In genomic region chr11:122711831-122712378, GRCh38 we compare ENCODE assay signal across 12 cellular contexts. TPM values are rescaled to one million over a fixed set of nuclear protein-coding genes. Genes with fewer than 3 reads are reported as not detected.
DNase-seq lines count a peak whose midpoint lies in the region; ATAC-seq, FAIRE-seq and TF ChIP-seq lines count a peak whose summit lies in the region.
"Had no signal": no experiment of that assay in that cellular context is flagged by ENCODE, and none has a peak within 500 bp of the region (broad histone marks: within the 10 kb centered on the region; RNA-seq: fewer than 3 reads in every experiment).

No MANE protein-coding gene starts in this region.

- H3K36me3 ChIP-seq in OCI-LY1 (ENCODE audit: insufficient read depth, low read length) (no peaks in the 10 kb centered on the region), testis (ENCODE audit: low read depth, missing control alignments) (no peaks in the 10 kb centered on the region), HAP-1 (replicated peaks) (no peaks in the 10 kb centered on the region)
- H3K36me3 ChIP-seq: thoracic aorta had no signal

- H3K27me3 ChIP-seq in OCI-LY1 (ENCODE audit: insufficient read depth, low read length) (no peaks in the 10 kb centered on the region), testis (no peaks in the 10 kb centered on the region), HAP-1 (ENCODE audit: low read depth) (0 out of 2 replicates have a peak, but pooled peaks cover 2% of the 10 kb centered on the region)

- no peak overlapping the region for H3K4me3 Mint-ChIP-seq in natural killer cell treated with Interleukin-12 subunit alpha and Interleukin-12 subunit beta and Interleukin-15 and Interleukin-18, amount 100 ng/mL, for 72 hours
- H3K4me3 Mint-ChIP-seq: activated T-cell treated with anti-CD3 and anti-CD28 coated beads, Interleukin-2, amount 50 U/mL, for 24 hours; T-helper 17 cell had no signal

- H3K4me1 ChIP-seq in OCI-LY1 (ENCODE audit: insufficient read depth, low read length, severe bottlenecking) = peaks cover 23% of the 10 kb centered on the region
- H3K4me1 ChIP-seq in testis = peaks cover 5% of the 10 kb centered on the region
- H3K4me1 ChIP-seq in HAP-1 = no peaks in the 10 kb centered on the region

- intact Hi-C loops in testis (cut with DNase I; ENCODE audit: low total_unique reads) = no loop called here

- H3K79me2 ChIP-seq in OCI-LY1 (ENCODE audit: insufficient read depth, low read length) = no peaks in the 10 kb centered on the region

- H3K9me2 ChIP-seq in OCI-LY1 (ENCODE audit: low read depth, low read length) = no peaks in the 10 kb centered on the region

- TF ChIP-seq POLR2A in GM12891 (IDR thresholded peaks at IDR 0.05; ENCODE audit: low read depth, low read length) = no peak
- no peak for TF ChIP-seq POLR2A in testis (IDR thresholded peaks at IDR 0.05)

- no peaks in the 10 kb centered on the region for H3K36me3 Mint-ChIP-seq in natural killer cell treated with Interleukin-12 subunit alpha and Interleukin-12 subunit beta and Interleukin-15 and Interleukin-18, amount 100 ng/mL, for 72 hours

- in situ Hi-C loops in HAP-1 (cut with MboI; ENCODE audit: low sequenced_read_pairs) = no loop called here

- H2AFZ ChIP-seq in OCI-LY1 (ENCODE audit: low read length) = no peak overlapping the region

- H3K27ac ChIP-seq in OCI-LY1 (ENCODE audit: low read depth, low read length, poor library complexity, severe bottlenecking) (no peak overlapping the region), testis (no peak overlapping the region)
- H3K27ac ChIP-seq: thoracic aorta had no signal

- TF ChIP-seq CTCF in OCI-LY1 (IDR thresholded peaks at IDR 0.05; ENCODE audit: low read length) = peak; percentile 20; the same call in 1 of the 2 replicates
- TF ChIP-seq CTCF in testis (IDR thresholded peaks at IDR 0.05) = no peak

- 41 to 49% methylated on average over 5 of the region's 5 CpGs for WGBS in testis, 2 donors

- no peak overlapping the region for H3K4me2 ChIP-seq in OCI-LY1 (ENCODE audit: low read length)

- no peak overlapping the region for H3K27ac Mint-ChIP-seq in natural killer cell treated with Interleukin-12 subunit alpha and Interleukin-12 subunit beta and Interleukin-15 and Interleukin-18, amount 100 ng/mL, for 72 hours
- H3K27ac Mint-ChIP-seq: activated T-cell treated with anti-CD3 and anti-CD28 coated beads, Interleukin-2, amount 50 U/mL, for 24 hours; T-helper 17 cell had no signal

- peak; percentile 84 for FAIRE-seq in GM12891 (lab: Jason Lieb, UNC)

- H3K4me3 ChIP-seq in OCI-LY1 (ENCODE audit: low read depth, low read length, poor library complexity, severe bottlenecking) (no peak overlapping the region), testis (no peak overlapping the region), HAP-1 (no peak overlapping the region)
- H3K4me3 ChIP-seq: thoracic aorta had no signal

- no peak for ATAC-seq in natural killer cell treated with Interleukin-12 subunit alpha and Interleukin-12 subunit beta and Interleukin-15 and Interleukin-18, amount 100 ng/mL, for 72 hours
- ATAC-seq: T-helper 17 cell had no signal

- no peaks in the 10 kb centered on the region for H3K27me3 Mint-ChIP-seq in natural killer cell treated with Interleukin-12 subunit alpha and Interleukin-12 subunit beta and Interleukin-15 and Interleukin-18, amount 100 ng/mL, for 72 hours
- H3K27me3 Mint-ChIP-seq: activated T-cell treated with anti-CD3 and anti-CD28 coated beads, Interleukin-2, amount 50 U/mL, for 24 hours; T-helper 17 cell had no signal

- H3K9me3 ChIP-seq in OCI-LY1 (ENCODE audit: low read length) = no peaks in the 10 kb centered on the region
- H3K9me3 ChIP-seq in testis = no peaks in the 10 kb centered on the region
- H3K9me3 ChIP-seq in HAP-1 = no peaks in the 10 kb centered on the region
- H3K9me3 ChIP-seq: thoracic aorta had no signal

- H3F3A ChIP-seq in OCI-LY1 (ENCODE audit: insufficient read depth, low read length) = no peaks in the 10 kb centered on the region

- DNase-seq in GM12891 (ENCODE audit: insufficient read length, low spot score) = no peak
- peak; percentile 90 for DNase-seq in dermis blood vessel endothelial cell
- DNase-seq in pulmonary artery endothelial cell (ENCODE audit: low read depth, low spot score) = peak; percentile 92
- DNase-seq in globus pallidus (ENCODE audit: low spot score) = no peak
- DNase-seq in natural killer cell treated with Interleukin-12 subunit alpha and Interleukin-12 subunit beta and Interleukin-15 and Interleukin-18, amount 100 ng/mL, for 72 hours (ENCODE audit: low spot score) = no peak
- no peak for DNase-seq in testis
- DNase-seq in HAP-1 (ENCODE audit: low spot score in 2 of 2) = no peak
- DNase-seq: activated T-cell treated with anti-CD3 and anti-CD28 coated beads, Interleukin-2, amount 50 U/mL, for 24 hours; cerebellar nuclear complex; T-helper 17 cell had no signal

- H3K4me1 Mint-ChIP-seq in natural killer cell treated with Interleukin-12 subunit alpha and Interleukin-12 subunit beta and Interleukin-15 and Interleukin-18, amount 100 ng/mL, for 72 hours (ENCODE audit: low read depth in 2 of 2) = peaks cover 21 to 31% of the 10 kb centered on the region in 2 donors

- H4K20me1 ChIP-seq in OCI-LY1 (ENCODE audit: insufficient read depth, low read length) = no peaks in the 10 kb centered on the region

- no peaks in the 10 kb centered on the region for H3K9me3 Mint-ChIP-seq in natural killer cell treated with Interleukin-12 subunit alpha and Interleukin-12 subunit beta and Interleukin-15 and Interleukin-18, amount 100 ng/mL, for 72 hours
- H3K9me3 Mint-ChIP-seq: activated T-cell treated with anti-CD3 and anti-CD28 coated beads, Interleukin-2, amount 50 U/mL, for 24 hours had no signal

- no peak overlapping the region for H3K9ac ChIP-seq in OCI-LY1 (ENCODE audit: low read length)

TF ChIP-seq in GM12891, 5 proteins besides CTCF, POLR2A, EP300 and RAD21:
- TF ChIP-seq SPI1 (IDR thresholded peaks at IDR 0.05; ENCODE audit: low read depth, low read length) (no peak), POU2F2 (IDR thresholded peaks at IDR 0.05; ENCODE audit: low read depth, low read length) (no peak), POLR2AphosphoS5 (IDR thresholded peaks at IDR 0.05; ENCODE audit: low read depth, low read length) (no peak), TAF1 (IDR thresholded peaks at IDR 0.05; ENCODE audit: low read depth, low read length) (no peak), PAX5 (IDR thresholded peaks at IDR 0.05; ENCODE audit: insufficient read depth, low read length, severe bottlenecking) (no peak)

RNA-seq across cellular contexts. Expression of gene UBASH3B, which starts 56.4 kb away (rescaled TPM):
- polyA plus RNA-seq in GM12891 (2012; ENCODE audit: low read depth, missing spikeins) = 11.1 TPM
- total RNA-seq in dermis blood vessel endothelial cell = 2.6 and 8.9 TPM in 2 replicates
- total RNA-seq in pulmonary artery endothelial cell = 32.3 and 73.3 TPM in 2 replicates
- 1 to 10 TPM; 3.4 to 3.5 TPM for total RNA-seq in natural killer cell treated with Interleukin-12 subunit alpha and Interleukin-12 subunit beta and Interleukin-15 and Interleukin-18, amount 100 ng/mL, for 72 hours
- 10 to 100 TPM; 14.6 to 20.4 TPM for total RNA-seq in testis
- polyA plus RNA-seq in testis (ENCODE audit: insufficient read depth, low read depth, low replicate concordance) = 3.9 TPM

Comparison
In these comparisons a context has a peak if more than half of its experiments do, and no peak if none do; other contexts are left out.
1. DNase-seq: peak in dermis blood vessel endothelial cell (single experiment) and pulmonary artery endothelial cell (single experiment); none in GM12891 (single experiment), globus pallidus (single experiment), natural killer cell treated with Interleukin-12 subunit alpha and Interleukin-12 subunit beta and Interleukin-15 and Interleukin-18, amount 100 ng/mL, for 72 hours (single experiment), testis (single experiment) and HAP-1 (0 of 2).